ENCODE assay signal across 24 cellular contexts in the genomic region with DNA sequence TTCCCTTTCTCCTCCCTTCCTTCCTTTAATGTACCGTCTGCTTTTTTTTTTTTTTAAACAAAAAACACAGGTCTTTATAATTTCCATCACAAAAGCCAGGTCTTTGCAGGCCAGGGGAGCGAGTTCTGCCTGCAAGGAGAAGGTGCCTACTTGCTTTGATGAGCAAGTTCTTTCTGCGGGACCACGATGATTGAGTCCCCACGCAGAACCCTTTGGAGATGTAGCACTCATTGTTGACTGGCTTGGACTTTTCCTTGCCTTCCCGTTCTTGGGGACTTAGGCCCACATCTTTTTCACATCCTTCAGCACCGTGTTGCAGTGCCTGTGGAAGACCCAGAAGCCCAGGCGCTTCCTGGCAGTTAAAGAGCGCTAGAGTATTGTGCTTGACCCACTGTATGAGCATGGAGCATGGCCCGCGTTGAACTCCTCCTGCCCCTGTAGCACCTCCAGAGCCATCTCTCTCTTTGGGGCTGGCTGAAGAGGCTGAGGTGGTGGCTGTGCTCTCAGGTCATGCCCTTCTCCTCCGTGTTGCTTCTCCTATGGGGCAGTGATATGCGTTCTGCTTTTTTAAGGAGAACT.
"Had no signal": no experiment of that assay in that cellular context is flagged by ENCODE, and none has a peak within 500 bp of the region (broad histone marks: within the 10 kb centered on the region; RNA-seq: fewer than 3 reads in every experiment).

No MANE protein-coding gene starts in this region.

- H3K4me3 ChIP-seq: left ventricle myocardium inferior, lung, mucosa of descending colon, ovary, right atrium auricular region, right lobe of liver, stomach, testis, thyroid gland, transverse colon, upper lobe of left lung, vagina had no signal

- H3K4me1 Mint-ChIP-seq: naive thymus-derived CD4-positive, alpha-beta T cell; stimulated activated naive B cell treated with anti-CD40 and anti-IgM and Interleukin-4, amounts not matched to agents 10 μg/mL and 1 μg/mL and 100 μg/mL, for 72 hours had no signal

- H3K27me3 Mint-ChIP-seq: progenitor cell of endocrine pancreas; stimulated activated naive B cell treated with anti-CD40 and anti-IgM and Interleukin-4, amounts not matched to agents 10 μg/mL and 1 μg/mL and 100 μg/mL, for 72 hours had no signal

- H3K27ac ChIP-seq: left ventricle myocardium inferior, ovary, right atrium auricular region, right lobe of liver, stomach, testis, thyroid gland, transverse colon, upper lobe of left lung, vagina had no signal

- H3K9me3 ChIP-seq: mucosa of descending colon, ovary, right lobe of liver, testis, thyroid gland, transverse colon, vagina had no signal

- H3K36me3 Mint-ChIP-seq: natural killer cell treated with Interleukin-12 subunit alpha and Interleukin-12 subunit beta and Interleukin-15 and Interleukin-18, amount 100 ng/mL, for 72 hours; stimulated activated naive B cell treated with anti-CD40 and anti-IgM and Interleukin-4, amounts not matched to agents 10 μg/mL and 1 μg/mL and 100 μg/mL, for 72 hours had no signal

- H3K36me3 ChIP-seq: left ventricle myocardium inferior, ovary, right atrium auricular region, right lobe of liver, stomach, thyroid gland, transverse colon, upper lobe of left lung, vagina had no signal

- H3K4me1 ChIP-seq: left ventricle myocardium inferior, right atrium auricular region, right lobe of liver, stomach, testis, thyroid gland, transverse colon, upper lobe of left lung, vagina had no signal

- H3K27ac Mint-ChIP-seq: naive thymus-derived CD4-positive, alpha-beta T cell; natural killer cell treated with Interleukin-12 subunit alpha and Interleukin-12 subunit beta and Interleukin-15 and Interleukin-18, amount 100 ng/mL, for 72 hours; progenitor cell of endocrine pancreas; stimulated activated naive B cell treated with anti-CD40 and anti-IgM and Interleukin-4, amounts not matched to agents 10 μg/mL and 1 μg/mL and 100 μg/mL, for 72 hours had no signal

- H3K4me3 Mint-ChIP-seq: naive thymus-derived CD4-positive, alpha-beta T cell; natural killer cell treated with Interleukin-12 subunit alpha and Interleukin-12 subunit beta and Interleukin-15 and Interleukin-18, amount 100 ng/mL, for 72 hours; stimulated activated naive B cell treated with anti-CD40 and anti-IgM and Interleukin-4, amounts not matched to agents 10 μg/mL and 1 μg/mL and 100 μg/mL, for 72 hours had no signal

- DNase-seq: hippocampal formation; islet precursor cell; left ventricle myocardium inferior; midbrain; mucosa of descending colon; naive thymus-derived CD4-positive, alpha-beta T cell; ovary; right lobe of liver; stimulated activated CD4-positive, alpha-beta T cell treated with anti-CD3 and anti-CD28 coated beads, Interleukin-12 subunit alpha, Interleukin-12 subunit beta, amount 100 ng/mL, for 4 hours; stimulated activated CD4-positive, alpha-beta T cell treated with anti-CD3 and anti-CD28 coated beads, Interleukin-15, amount 100 ng/mL, for 24 hours; stimulated activated CD4-positive, alpha-beta T cell treated with anti-CD3 and anti-CD28 coated beads, Interleukin-2, amount 100 ng/mL, for 24 hours; stimulated activated CD4-positive, alpha-beta T cell treated with anti-CD3 and anti-CD28 coated beads, Interleukin-4, amount 100 ng/mL, for 1 hour; stimulated activated naive B cell treated with anti-CD40 and anti-IgM and Interleukin-4, amounts not matched to agents 10 μg/mL and 1 μg/mL and 100 μg/mL, for 72 hours; stimulated activated naive CD8-positive, alpha-beta T cell treated with anti-CD3 and anti-CD28 coated beads, Interleukin-15, Interleukin-2, amounts not matched to agents 100 U/mL and 50 U/mL, for 24 hours; stomach; testis; thyroid gland; transverse colon; upper lobe of left lung had no signal

- H3K27me3 ChIP-seq: ovary, right atrium auricular region, right lobe of liver, testis, thyroid gland, transverse colon, upper lobe of left lung, vagina had no signal

- ATAC-seq: mucosa of descending colon; naive thymus-derived CD4-positive, alpha-beta T cell; natural killer cell treated with Interleukin-12 subunit alpha and Interleukin-12 subunit beta and Interleukin-15 and Interleukin-18, amount 100 ng/mL, for 72 hours; right lobe of liver; stimulated activated naive B cell treated with anti-CD40 and anti-IgM and Interleukin-4, amounts not matched to agents 10 μg/mL and 1 μg/mL and 100 μg/mL, for 72 hours; stimulated activated naive CD8-positive, alpha-beta T cell treated with anti-CD3 and anti-CD28 coated beads, Interleukin-15, Interleukin-2, amounts not matched to agents 100 U/mL and 50 U/mL, for 24 hours had no signal
